16 cellular contexts compared by ENCODE assay signal in the genomic region with DNA sequence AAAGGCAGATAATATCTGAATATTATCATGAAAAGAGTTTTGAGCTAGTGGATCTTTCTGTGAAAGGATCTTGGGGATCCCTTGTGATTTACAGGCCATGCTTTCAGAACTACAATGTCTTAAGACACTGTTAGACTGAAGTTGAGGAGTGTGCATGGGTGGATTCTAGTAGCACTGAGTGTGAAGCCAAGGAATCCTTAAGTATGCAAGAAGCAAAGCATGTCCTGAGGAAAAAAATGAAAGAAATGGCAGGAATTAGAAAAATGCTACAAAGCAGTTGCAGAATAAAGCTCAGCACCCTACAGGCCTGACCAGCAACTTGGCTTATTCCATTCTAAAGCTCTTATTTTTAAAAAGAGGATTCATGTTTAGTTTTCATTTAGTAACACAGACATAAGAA. TPM values are rescaled to one million over a fixed set of nuclear protein-coding genes. Genes with fewer than 3 reads are reported as not detected.
A peak's percentile ranks its signal among the peaks of the same experiment; 100 is the strongest.
DNase-seq lines count a peak whose midpoint lies in the region; FAIRE-seq and TF ChIP-seq lines count a peak whose summit lies in the region.
"Had no signal": no experiment of that assay in that cellular context is flagged by ENCODE, and none has a peak within 500 bp of the region (broad histone marks: within the 10 kb centered on the region; RNA-seq: fewer than 3 reads in every experiment).

No MANE protein-coding gene starts in this region.

- H3K27me3 ChIP-seq in SJSA1 (replicated peaks), result no peaks in the 10 kb centered on the region
- no peaks in the 10 kb centered on the region for H3K27me3 ChIP-seq in fibroblast of lung (ENCODE audit: control insufficient read depth, insufficient read depth, low read length)
- H3K27me3 ChIP-seq: heart right ventricle had no signal

- no peak for FAIRE-seq in frontal cortex (lab: Jason Lieb, UNC)
- FAIRE-seq: RCC 7860 had no signal

- peak overlapping the region; percentile 81 for H3K27ac Mint-ChIP-seq in osteocyte (ENCODE audit: unreplicated experiment)
- H3K27ac Mint-ChIP-seq: stimulated activated memory B cell treated with anti-CD40 and anti-IgM and Interleukin-4, amounts not matched to agents 10 μg/mL and 1 μg/mL and 100 μg/mL, for 72 hours had no signal

- DNase-seq in AG08396 (ENCODE audit: low spot score) (peak; percentile 64), SJSA1 (ENCODE audit: low read depth in 1 of 2, low spot score in 2 of 2) (peak in 1 of 2 experiments; percentile 46), fibroblast of lung (ENCODE audit: low read depth in 2 of 2) (peak in 1 of 2 donors; percentile 85), osteocyte (ENCODE audit: extremely low spot score, unreplicated experiment) (no peak), frontal cortex (ENCODE audit: low spot score in 2 of 2) (no peak), Kasumi-1 (lab: John Stamatoyannopoulos, UW) (no peak), GM10266 (ENCODE audit: extremely low spot score) (no peak), NOMO-1 (lab: John Stamatoyannopoulos, UW; ENCODE audit: unreplicated experiment in 2 of 2) (no peak)
- DNase-seq: activated CD8-positive, alpha-beta memory T cell treated with anti-CD3 and anti-CD28 coated beads, Interleukin-2, amount 50 U/mL, for 48 hours; activated naive CD4-positive, alpha-beta T cell treated with Interleukin-2 at 50 U/mL for 16 hours; heart right ventricle; NCI-H510A; right cardiac atrium; T-helper 1 cell had no signal

- H3K4me1 ChIP-seq in SJSA1 (replicated peaks), result peaks cover 21% of the 10 kb centered on the region
- H3K4me1 ChIP-seq in fibroblast of lung (ENCODE audit: control insufficient read depth, extremely low read depth, insufficient read depth, low read length), result peaks cover 5% of the 10 kb centered on the region

- peak overlapping the region; percentile 29 for H3K4me3 Mint-ChIP-seq in osteocyte (ENCODE audit: unreplicated experiment)
- H3K4me3 Mint-ChIP-seq: stimulated activated memory B cell treated with anti-CD40 and anti-IgM and Interleukin-4, amounts not matched to agents 10 μg/mL and 1 μg/mL and 100 μg/mL, for 72 hours had no signal

- peaks cover 2% of the 10 kb centered on the region for H3K36me3 Mint-ChIP-seq in osteocyte (ENCODE audit: unreplicated experiment)

- H3K9me3 Mint-ChIP-seq in osteocyte (ENCODE audit: unreplicated experiment), result no peaks in the 10 kb centered on the region
- H3K9me3 Mint-ChIP-seq: stimulated activated memory B cell treated with anti-CD40 and anti-IgM and Interleukin-4, amounts not matched to agents 10 μg/mL and 1 μg/mL and 100 μg/mL, for 72 hours had no signal

- peak overlapping the region; percentile 48 for H3K4me2 ChIP-seq in fibroblast of lung (ENCODE audit: extremely low read depth, insufficient read depth, low read length)

- no peaks in the 10 kb centered on the region for H3K27me3 Mint-ChIP-seq in osteocyte (ENCODE audit: unreplicated experiment)
- H3K27me3 Mint-ChIP-seq: stimulated activated memory B cell treated with anti-CD40 and anti-IgM and Interleukin-4, amounts not matched to agents 10 μg/mL and 1 μg/mL and 100 μg/mL, for 72 hours had no signal

- H3K4me1 Mint-ChIP-seq in osteocyte (ENCODE audit: unreplicated experiment), result peaks cover 48% of the 10 kb centered on the region

- H4K20me1 ChIP-seq in fibroblast of lung (ENCODE audit: control insufficient read depth, extremely low read depth, insufficient read depth, low read length), result no peaks in the 10 kb centered on the region

- peak overlapping the region; percentile 4; the same call in 1 of the 2 replicates for H3K27ac ChIP-seq in SJSA1
- no peak overlapping the region for H3K27ac ChIP-seq in fibroblast of lung (ENCODE audit: insufficient read depth, low read length)
- H3K27ac ChIP-seq: heart right ventricle had no signal

- H3K4me3 ChIP-seq in SJSA1 (no peak overlapping the region), fibroblast of lung (replicated peaks in 1 of 4; ENCODE audit: control extremely low read depth in 1 of 4, insufficient read depth in 1 of 4, low read depth in 3 of 4, low read length in 4 of 4) (no peak overlapping the region)
- H3K4me3 ChIP-seq: heart right ventricle had no signal

- H2AFZ ChIP-seq in fibroblast of lung (ENCODE audit: low read length), result no peak overlapping the region

- H3K36me3 ChIP-seq in SJSA1 (0 out of 2 replicates have a peak, but pooled peaks cover 3% of the 10 kb centered on the region), fibroblast of lung (ENCODE audit: control insufficient read depth, insufficient read depth, low read length) (no peaks in the 10 kb centered on the region)
- H3K36me3 ChIP-seq: heart right ventricle had no signal

- no peaks in the 10 kb centered on the region for H3K9me3 ChIP-seq in SJSA1 (replicated peaks)
- H3K9me3 ChIP-seq in fibroblast of lung (ENCODE audit: control insufficient read depth, insufficient read depth, low read depth, low read length), result no peaks in the 10 kb centered on the region
- H3K9me3 ChIP-seq: heart right ventricle had no signal

- H3K9ac ChIP-seq in fibroblast of lung (ENCODE audit: insufficient read depth, low read length), result no peak overlapping the region

- TF ChIP-seq CTCF in fibroblast of lung (conservative IDR thresholded peaks at IDR 0.05 in 1 of 2, IDR thresholded peaks at IDR 0.05 in 1 of 2; ENCODE audit: low read depth in 1 of 2, low read length in 2 of 2), result no peak
- TF ChIP-seq CTCF in osteocyte (IDR thresholded peaks at IDR 0.05), result no peak
- no peak for TF ChIP-seq CTCF in GM10266 (IDR thresholded peaks at IDR 0.05; ENCODE audit: control insufficient read depth, insufficient read depth, low read depth, missing control alignments)

- peaks cover 40% of the 10 kb centered on the region for H3K79me2 ChIP-seq in fibroblast of lung (ENCODE audit: control insufficient read depth, insufficient read depth, low read length)

RNA-seq across cellular contexts. Expression of a gene that starts 11.9 kb away (rescaled TPM):
- 20.9 and 25.8 TPM in 2 replicates for total RNA-seq in SJSA1 (2014; rRNA removed; shearing (Covaris generic))
- 31.3 and 37.2 TPM in 2 replicates for total RNA-seq in fibroblast of lung
- polyA plus RNA-seq in fibroblast of lung, result 19.6 and 20.4 TPM in 2 replicates
- polyA plus RNA-seq in fibroblast of lung (2012), result 17.8 and 18.6 TPM in 2 replicates
- polyA minus RNA-seq in fibroblast of lung (ENCODE audit: low replicate concordance), result 21.8 and 25.1 TPM in 2 replicates
- total RNA-seq in osteocyte, result 25.6 and 25.8 TPM in 2 replicates
- 81.9 TPM for total RNA-seq in frontal cortex

RNA-seq across cellular contexts. Expression of a gene that starts 23.0 kb away (rescaled TPM):
- 17.4 and 18.6 TPM in 2 replicates for total RNA-seq in SJSA1 (2014; rRNA removed; shearing (Covaris generic))
- total RNA-seq in fibroblast of lung (14.9 and 42.1 TPM in 2 replicates), osteocyte (3.7 and 4.3 TPM in 2 replicates), frontal cortex (0.41 TPM)
- polyA plus RNA-seq in fibroblast of lung, result 35.3 and 41.6 TPM in 2 replicates
- 23.4 and 27.6 TPM in 2 replicates for polyA plus RNA-seq in fibroblast of lung (2012)
- polyA minus RNA-seq in fibroblast of lung (ENCODE audit: low replicate concordance), result 15.7 and 24.7 TPM in 2 replicates
